Comparison of ENCODE assay signal across 1 cellular context in the genomic region with DNA sequence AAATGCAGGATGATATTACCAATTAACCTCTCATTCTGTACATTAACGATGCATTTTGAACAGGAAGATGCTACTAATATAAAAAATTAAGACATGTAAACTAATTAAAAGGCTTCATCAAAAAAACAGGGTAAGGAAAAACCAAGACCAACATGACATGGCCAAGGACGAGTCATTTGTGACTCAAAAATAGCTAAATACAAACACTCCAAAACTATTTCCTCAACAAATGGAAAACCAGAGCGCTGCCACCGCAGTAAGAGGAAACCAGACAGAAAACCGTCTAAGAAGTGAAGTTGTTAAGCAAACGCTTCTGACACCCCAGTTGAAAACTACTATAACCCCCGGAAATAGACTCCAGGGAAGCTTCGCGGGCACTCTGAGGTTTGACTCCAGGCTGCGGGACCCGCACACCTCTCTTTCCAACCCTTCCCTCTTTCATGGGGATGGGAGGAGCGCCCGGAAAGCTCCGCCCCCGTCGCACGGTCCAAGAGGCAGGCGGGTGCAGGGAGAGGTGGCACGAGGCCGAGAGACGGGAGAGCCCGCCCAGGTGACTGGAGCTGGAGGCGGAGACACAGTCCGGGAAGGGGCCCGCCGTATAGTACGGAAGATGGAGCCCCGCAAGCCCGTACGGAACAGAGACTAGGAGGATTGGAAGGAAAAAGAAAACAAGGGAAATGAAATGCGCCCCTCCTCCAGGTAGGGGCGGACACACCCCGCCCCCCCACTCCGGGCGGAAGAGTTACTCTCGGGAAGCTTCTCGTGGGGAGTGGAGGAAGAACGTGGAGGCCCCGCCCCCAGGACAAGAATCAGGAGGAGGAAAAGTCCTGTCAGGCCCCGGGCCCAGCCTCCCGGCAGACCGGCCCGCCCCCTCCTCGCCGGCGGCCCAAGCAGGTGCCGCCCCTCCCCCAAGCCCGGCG.
TF ChIP-seq lines count a peak whose summit lies in the region.

No MANE protein-coding gene starts in this region.

TF ChIP-seq in K562, 482 proteins besides CTCF, POLR2A, EP300 and RAD21 (continued from another document and continues in another):
- TF ChIP-seq ID3 (CRISPR knock-in tag; IDR thresholded peaks at IDR 0.05): no peak
- no peak for TF ChIP-seq ID3 (tag; IDR thresholded peaks at IDR 0.05)
- TF ChIP-seq L3MBTL2 (IDR thresholded peaks at IDR 0.05): peak; percentile 48
- no peak for TF ChIP-seq ZNF274 (IDR thresholded peaks at IDR 0.05; ENCODE audit: borderline replicate concordance, low read depth, low read length)
- peak; percentile 45; the same call in 1 of the 2 replicates for TF ChIP-seq CHD2 (IDR thresholded peaks at IDR 0.05; ENCODE audit: low read depth, low read length)
- TF ChIP-seq FOXM1 (IDR thresholded peaks at IDR 0.05; ENCODE audit: low read depth): 0 out of 2 replicates have a peak, but pooled peaks have one; percentile 34
- no peak for TF ChIP-seq FOXM1 (CRISPR knock-in tag; IDR thresholded peaks at IDR 0.05; ENCODE audit: low read depth)
- no peak for TF ChIP-seq TBP (optimal IDR thresholded peaks at IDR 0.05; ENCODE audit: low read depth, low read length)
- no peak for TF ChIP-seq ZNF395 (CRISPR knock-in tag; IDR thresholded peaks at IDR 0.05)
- no peak for TF ChIP-seq NFIX (CRISPR knock-in tag; IDR thresholded peaks at IDR 0.05; ENCODE audit: low read depth)
- TF ChIP-seq CHD1 (IDR thresholded peaks at IDR 0.05; ENCODE audit: low read length): no peak
- no peak for TF ChIP-seq DIDO1 (tag; IDR thresholded peaks at IDR 0.05; ENCODE audit: low read depth)
- no peak for TF ChIP-seq ZZZ3 (IDR thresholded peaks at IDR 0.05)
- TF ChIP-seq, protein P1, sequence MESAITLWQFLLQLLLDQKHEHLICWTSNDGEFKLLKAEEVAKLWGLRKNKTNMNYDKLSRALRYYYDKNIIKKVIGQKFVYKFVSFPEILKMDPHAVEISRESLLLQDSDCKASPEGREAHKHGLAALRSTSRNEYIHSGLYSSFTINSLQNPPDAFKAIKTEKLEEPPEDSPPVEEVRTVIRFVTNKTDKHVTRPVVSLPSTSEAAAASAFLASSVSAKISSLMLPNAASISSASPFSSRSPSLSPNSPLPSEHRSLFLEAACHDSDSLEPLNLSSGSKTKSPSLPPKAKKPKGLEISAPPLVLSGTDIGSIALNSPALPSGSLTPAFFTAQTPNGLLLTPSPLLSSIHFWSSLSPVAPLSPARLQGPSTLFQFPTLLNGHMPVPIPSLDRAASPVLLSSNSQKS (CRISPR knock-in tag; IDR thresholded peaks at IDR 0.05): no peak
- TF ChIP-seq ZNF311 (CRISPR knock-in tag; IDR thresholded peaks at IDR 0.05): no peak
- TF ChIP-seq MAFF (IDR thresholded peaks at IDR 0.05; ENCODE audit: low read length): no peak
- TF ChIP-seq, protein P2, sequence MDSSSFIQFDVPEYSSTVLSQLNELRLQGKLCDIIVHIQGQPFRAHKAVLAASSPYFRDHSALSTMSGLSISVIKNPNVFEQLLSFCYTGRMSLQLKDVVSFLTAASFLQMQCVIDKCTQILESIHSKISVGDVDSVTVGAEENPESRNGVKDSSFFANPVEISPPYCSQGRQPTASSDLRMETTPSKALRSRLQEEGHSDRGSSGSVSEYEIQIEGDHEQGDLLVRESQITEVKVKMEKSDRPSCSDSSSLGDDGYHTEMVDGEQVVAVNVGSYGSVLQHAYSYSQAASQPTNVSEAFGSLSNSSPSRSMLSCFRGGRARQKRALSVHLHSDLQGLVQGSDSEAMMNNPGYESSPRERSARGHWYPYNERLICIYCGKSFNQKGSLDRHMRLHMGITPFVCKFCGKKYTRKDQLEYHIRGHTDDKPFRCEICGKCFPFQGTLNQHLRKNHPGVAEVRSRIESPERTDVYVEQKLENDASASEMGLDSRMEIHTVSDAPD (CRISPR knock-in tag; IDR thresholded peaks at IDR 0.05): no peak
- TF ChIP-seq SMARCA4 (IDR thresholded peaks at IDR 0.05): no peak
- TF ChIP-seq RBM17 (IDR thresholded peaks at IDR 0.05; ENCODE audit: borderline replicate concordance, low read depth, low read length): no peak
- TF ChIP-seq, protein P3, sequence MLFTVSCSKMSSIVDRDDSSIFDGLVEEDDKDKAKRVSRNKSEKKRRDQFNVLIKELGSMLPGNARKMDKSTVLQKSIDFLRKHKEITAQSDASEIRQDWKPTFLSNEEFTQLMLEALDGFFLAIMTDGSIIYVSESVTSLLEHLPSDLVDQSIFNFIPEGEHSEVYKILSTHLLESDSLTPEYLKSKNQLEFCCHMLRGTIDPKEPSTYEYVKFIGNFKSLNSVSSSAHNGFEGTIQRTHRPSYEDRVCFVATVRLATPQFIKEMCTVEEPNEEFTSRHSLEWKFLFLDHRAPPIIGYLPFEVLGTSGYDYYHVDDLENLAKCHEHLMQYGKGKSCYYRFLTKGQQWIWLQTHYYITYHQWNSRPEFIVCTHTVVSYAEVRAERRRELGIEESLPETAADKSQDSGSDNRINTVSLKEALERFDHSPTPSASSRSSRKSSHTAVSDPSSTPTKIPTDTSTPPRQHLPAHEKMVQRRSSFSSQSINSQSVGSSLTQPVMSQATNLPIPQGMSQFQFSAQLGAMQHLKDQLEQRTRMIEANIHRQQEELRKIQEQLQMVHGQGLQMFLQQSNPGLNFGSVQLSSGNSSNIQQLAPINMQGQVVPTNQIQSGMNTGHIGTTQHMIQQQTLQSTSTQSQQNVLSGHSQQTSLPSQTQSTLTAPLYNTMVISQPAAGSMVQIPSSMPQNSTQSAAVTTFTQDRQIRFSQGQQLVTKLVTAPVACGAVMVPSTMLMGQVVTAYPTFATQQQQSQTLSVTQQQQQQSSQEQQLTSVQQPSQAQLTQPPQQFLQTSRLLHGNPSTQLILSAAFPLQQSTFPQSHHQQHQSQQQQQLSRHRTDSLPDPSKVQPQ (CRISPR knock-in tag; IDR thresholded peaks at IDR 0.05; ENCODE audit: borderline replicate concordance): no peak
- TF ChIP-seq NONO (IDR thresholded peaks at IDR 0.05; ENCODE audit: low read depth in 2 of 2, low read length in 1 of 2): peak in 1 of 2 experiments; percentile 90; a peak in 2 of 4 replicates
- no peak for TF ChIP-seq TAF7 (tag; IDR thresholded peaks at IDR 0.05)
- TF ChIP-seq, protein P4, sequence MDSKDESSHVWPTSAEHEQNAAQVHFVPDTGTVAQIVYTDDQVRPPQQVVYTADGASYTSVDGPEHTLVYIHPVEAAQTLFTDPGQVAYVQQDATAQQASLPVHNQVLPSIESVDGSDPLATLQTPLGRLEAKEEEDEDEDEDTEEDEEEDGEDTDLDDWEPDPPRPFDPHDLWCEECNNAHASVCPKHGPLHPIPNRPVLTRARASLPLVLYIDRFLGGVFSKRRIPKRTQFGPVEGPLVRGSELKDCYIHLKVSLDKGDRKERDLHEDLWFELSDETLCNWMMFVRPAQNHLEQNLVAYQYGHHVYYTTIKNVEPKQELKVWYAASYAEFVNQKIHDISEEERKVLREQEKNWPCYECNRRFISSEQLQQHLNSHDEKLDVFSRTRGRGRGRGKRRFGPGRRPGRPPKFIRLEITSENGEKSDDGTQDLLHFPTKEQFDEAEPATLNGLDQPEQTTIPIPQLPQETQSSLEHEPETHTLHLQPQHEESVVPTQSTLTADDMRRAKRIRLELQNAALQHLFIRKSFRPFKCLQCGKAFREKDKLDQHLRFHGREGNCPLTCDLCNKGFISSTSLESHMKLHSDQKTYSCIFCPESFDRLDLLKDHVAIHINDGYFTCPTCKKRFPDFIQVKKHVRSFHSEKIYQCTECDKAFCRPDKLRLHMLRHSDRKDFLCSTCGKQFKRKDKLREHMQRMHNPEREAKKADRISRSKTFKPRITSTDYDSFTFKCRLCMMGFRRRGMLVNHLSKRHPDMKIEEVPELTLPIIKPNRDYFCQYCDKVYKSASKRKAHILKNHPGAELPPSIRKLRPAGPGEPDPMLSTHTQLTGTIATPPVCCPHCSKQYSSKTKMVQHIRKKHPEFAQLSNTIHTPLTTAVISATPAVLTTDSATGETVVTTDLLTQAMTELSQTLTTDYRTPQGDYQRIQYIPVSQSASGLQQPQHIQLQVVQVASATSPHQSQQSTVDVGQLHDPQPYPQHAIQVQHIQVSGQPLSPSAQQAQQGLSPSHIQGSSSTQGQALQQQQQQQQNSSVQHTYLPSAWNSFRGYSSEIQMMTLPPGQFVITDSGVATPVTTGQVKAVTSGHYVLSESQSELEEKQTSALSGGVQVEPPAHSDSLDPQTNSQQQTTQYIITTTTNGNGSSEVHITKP (IDR thresholded peaks at IDR 0.05; ENCODE audit: partially characterized antibody): peak; percentile 99
- TF ChIP-seq CBFB (CRISPR knock-in tag; IDR thresholded peaks at IDR 0.05): no peak
- peak; percentile 53; the same call in 1 of the 2 replicates for TF ChIP-seq ZNF589 (CRISPR knock-in tag; IDR thresholded peaks at IDR 0.05; ENCODE audit: low read depth)
- no peak for TF ChIP-seq ZNF124 (CRISPR knock-in tag; IDR thresholded peaks at IDR 0.05)
- no peak for TF ChIP-seq ZNF696 (CRISPR knock-in tag; conservative IDR thresholded peaks at IDR 0.05)
- TF ChIP-seq SAFB (IDR thresholded peaks at IDR 0.05; ENCODE audit: borderline replicate concordance, low read depth, low read length): no peak
- no peak for TF ChIP-seq ZNF407 (IDR thresholded peaks at IDR 0.05; ENCODE audit: low read depth)
- TF ChIP-seq ZNF121 (CRISPR knock-in tag; conservative IDR thresholded peaks at IDR 0.05): no peak
- TF ChIP-seq DDX20 (tag; IDR thresholded peaks at IDR 0.05; ENCODE audit: low read depth): no peak
- no peak for TF ChIP-seq RFX1 (IDR thresholded peaks at IDR 0.05)
- TF ChIP-seq, protein P5, sequence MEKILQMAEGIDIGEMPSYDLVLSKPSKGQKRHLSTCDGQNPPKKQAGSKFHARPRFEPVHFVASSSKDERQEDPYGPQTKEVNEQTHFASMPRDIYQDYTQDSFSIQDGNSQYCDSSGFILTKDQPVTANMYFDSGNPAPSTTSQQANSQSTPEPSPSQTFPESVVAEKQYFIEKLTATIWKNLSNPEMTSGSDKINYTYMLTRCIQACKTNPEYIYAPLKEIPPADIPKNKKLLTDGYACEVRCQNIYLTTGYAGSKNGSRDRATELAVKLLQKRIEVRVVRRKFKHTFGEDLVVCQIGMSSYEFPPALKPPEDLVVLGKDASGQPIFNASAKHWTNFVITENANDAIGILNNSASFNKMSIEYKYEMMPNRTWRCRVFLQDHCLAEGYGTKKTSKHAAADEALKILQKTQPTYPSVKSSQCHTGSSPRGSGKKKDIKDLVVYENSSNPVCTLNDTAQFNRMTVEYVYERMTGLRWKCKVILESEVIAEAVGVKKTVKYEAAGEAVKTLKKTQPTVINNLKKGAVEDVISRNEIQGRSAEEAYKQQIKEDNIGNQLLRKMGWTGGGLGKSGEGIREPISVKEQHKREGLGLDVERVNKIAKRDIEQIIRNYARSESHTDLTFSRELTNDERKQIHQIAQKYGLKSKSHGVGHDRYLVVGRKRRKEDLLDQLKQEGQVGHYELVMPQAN (IDR thresholded peaks at IDR 0.05; ENCODE audit: borderline replicate concordance): peak; percentile 72
- TF ChIP-seq TAF1 (IDR thresholded peaks at IDR 0.05; ENCODE audit: control insufficient read depth, extremely low read depth, insufficient read depth, low read length, severe bottlenecking): peak; percentile 6
